8 cellular contexts compared by ENCODE assay signal in the genomic region with DNA sequence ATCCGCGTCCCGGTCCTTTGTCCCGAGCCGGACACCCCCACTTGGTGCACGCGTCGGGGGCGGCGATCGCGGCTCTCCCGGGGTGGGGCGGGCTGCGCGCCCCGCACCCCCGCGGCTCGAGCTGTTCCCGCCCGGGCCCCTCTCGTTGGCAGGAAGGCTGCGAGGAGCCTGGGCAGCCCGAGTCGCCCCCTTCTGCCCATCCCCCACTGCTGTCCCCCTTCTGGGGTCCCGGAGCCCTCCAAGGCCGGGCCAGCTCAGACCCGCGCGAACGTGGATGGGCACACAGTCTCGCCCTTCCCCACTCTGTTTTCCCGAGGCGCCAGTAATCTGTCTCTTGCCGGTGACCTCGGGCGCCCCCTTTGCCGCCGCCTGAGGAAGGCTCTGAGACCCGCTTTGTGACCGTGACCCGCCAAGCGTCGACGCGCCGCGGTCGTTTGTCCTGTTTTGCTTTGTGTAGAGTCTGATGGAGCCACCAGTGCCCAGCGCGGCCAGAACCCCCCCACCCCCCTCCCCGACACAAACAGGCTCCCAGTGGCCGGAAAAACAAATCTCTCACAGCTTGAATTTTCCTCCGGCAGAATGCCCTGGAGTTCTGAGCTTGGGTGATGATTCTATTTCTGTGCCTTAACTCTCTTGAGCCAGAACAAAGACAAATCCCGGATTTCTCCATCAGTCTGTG. TPM values are rescaled to one million over a fixed set of nuclear protein-coding genes. Genes with fewer than 3 reads are reported as not detected.
DNase-seq lines count a peak whose midpoint lies in the region; ATAC-seq and TF ChIP-seq lines count a peak whose summit lies in the region.

No MANE protein-coding gene starts in this region.

- no peak for TF ChIP-seq POLR2A in prostate gland (IDR thresholded peaks at IDR 0.05)

- peaks cover 68% of the 10 kb centered on the region for H3K27me3 Mint-ChIP-seq in activated naive CD8-positive, alpha-beta T cell treated with anti-CD3 and anti-CD28 coated beads for 36 hours

- WGBS in prostate gland: under 1% methylated on average over 36 of the region's 56 CpGs

- ATAC-seq in HG03342 (IDR thresholded peaks at IDR 0.05; ENCODE audit: unreplicated experiment): no peak
- ATAC-seq in HG02763 (IDR thresholded peaks at IDR 0.05; ENCODE audit: unreplicated experiment): no peak

- TF ChIP-seq CTCF in right atrium auricular region (IDR thresholded peaks at IDR 0.05) (no peak), prostate gland (IDR thresholded peaks at IDR 0.05) (no peak)

- intact Hi-C loops in prostate gland (cut with DNase I): no loop called here

- H3K4me3 Mint-ChIP-seq in activated naive CD8-positive, alpha-beta T cell treated with anti-CD3 and anti-CD28 coated beads for 36 hours: peak overlapping the region; percentile 80

- H3K9me3 ChIP-seq in right atrium auricular region (no peaks in the 10 kb centered on the region), prostate gland (no peaks in the 10 kb centered on the region)

- H3K36me3 Mint-ChIP-seq in activated naive CD8-positive, alpha-beta T cell treated with anti-CD3 and anti-CD28 coated beads for 36 hours: no peaks in the 10 kb centered on the region

- peaks cover 6% of the 10 kb centered on the region for H3K4me1 Mint-ChIP-seq in activated naive CD8-positive, alpha-beta T cell treated with anti-CD3 and anti-CD28 coated beads for 36 hours

- no peaks in the 10 kb centered on the region for H3K9me3 Mint-ChIP-seq in activated naive CD8-positive, alpha-beta T cell treated with anti-CD3 and anti-CD28 coated beads for 36 hours

- peaks cover 0 to 29% of the 10 kb centered on the region in 2 donors for H3K4me1 ChIP-seq in right atrium auricular region
- H3K4me1 ChIP-seq in prostate gland (replicated peaks): no peaks in the 10 kb centered on the region

- peak overlapping the region; percentile 63 to 74 for H3K27ac ChIP-seq in right atrium auricular region
- H3K27ac ChIP-seq in prostate gland: peak overlapping the region; percentile 35 to 61

- DNase-seq in ELR (ENCODE audit: low read depth) (peak; percentile 31), NCI-H1092 treated with DMSO at 0.1 percent for 48 hours (lab: John Stamatoyannopoulos, UW) (peak; percentile 56), right atrium auricular region (ENCODE audit: low spot score) (no peak), prostate gland (ENCODE audit: low spot score) (no peak)
- DNase-seq in activated naive CD8-positive, alpha-beta T cell treated with anti-CD3 and anti-CD28 coated beads for 36 hours: peak; percentile 36
- DNase-seq in effector CD4-positive, alpha-beta T cell: no peak

- H3K27me3 ChIP-seq in right atrium auricular region (no peaks in the 10 kb centered on the region), prostate gland (replicated peaks; ENCODE audit: insufficient read depth) (no peaks in the 10 kb centered on the region)

- no peak overlapping the region for H3K27ac Mint-ChIP-seq in activated naive CD8-positive, alpha-beta T cell treated with anti-CD3 and anti-CD28 coated beads for 36 hours

- H3K4me3 ChIP-seq in right atrium auricular region (peak overlapping the region; percentile 57 to 70), prostate gland (peak overlapping the region; percentile 62 to 75)

- H3K36me3 ChIP-seq in right atrium auricular region (no peaks in the 10 kb centered on the region), prostate gland (no peaks in the 10 kb centered on the region)

RNA-seq across cellular contexts. Expression of gene C14orf132, which starts 0.6 kb away (rescaled TPM):
- 1 to 10 TPM; 1.7 to 2.2 TPM for total RNA-seq in activated naive CD8-positive, alpha-beta T cell treated with anti-CD3 and anti-CD28 coated beads for 36 hours
- total RNA-seq in right atrium auricular region (1 to 10 TPM; 1.6 to 5.6 TPM), prostate gland (1 to 10 TPM; 6.6 to 7.8 TPM)

Comparison
In these comparisons a context has a peak if more than half of its experiments do, and no peak if none do; other contexts are left out.
1. DNase-seq: peak in ELR (single experiment), NCI-H1092 treated with DMSO at 0.1 percent for 48 hours (single experiment) and activated naive CD8-positive, alpha-beta T cell treated with anti-CD3 and anti-CD28 coated beads for 36 hours (single experiment); none in right atrium auricular region (single experiment), prostate gland (single experiment) and effector CD4-positive, alpha-beta T cell (single experiment).